ENCODE assay signal across 8 cellular contexts in genomic region chr3:50519471-50520089, GRCh38. TPM values are rescaled to one million over a fixed set of nuclear protein-coding genes. Genes with fewer than 3 reads are reported as not detected.
DNase-seq lines count a peak whose midpoint lies in the region; ATAC-seq and TF ChIP-seq lines count a peak whose summit lies in the region.

No MANE protein-coding gene starts in this region.

- peak; percentile 40 for DNase-seq in NK-92 treated with Interleukin-12 subunit alpha and Interleukin-12 subunit beta, amount 100 ng/mL, for 24 hours (lab: John Stamatoyannopoulos, UW)
- DNase-seq in NK-92 (lab: John Stamatoyannopoulos, UW; ENCODE audit: unreplicated experiment) (no peak), NCI-H1092 treated with DMSO at 0.1 percent for 48 hours (lab: John Stamatoyannopoulos, UW) (peak; percentile 61), WERI-Rb-1 (peak; percentile 91), MCF 10A (ENCODE audit: unreplicated experiment) (peak; percentile 61), left colon (peak; percentile 56 to 76), globus pallidus (ENCODE audit: low spot score) (no peak)
- peak; percentile 53 to 74 (median 57) for DNase-seq in stimulated activated CD4-positive, alpha-beta T cell treated with anti-CD3 and anti-CD28 coated beads, TNF-alpha, amount 100 ng/mL, for 24 hours (ENCODE audit: low read depth in 3 of 3)

- no peaks in the 10 kb centered on the region for H3K9me3 Mint-ChIP-seq in MCF 10A (ENCODE audit: unreplicated experiment)

- no peak overlapping the region for H3K4me3 ChIP-seq in WERI-Rb-1 (ENCODE audit: low read depth, low read length)

- no TSS peak for BruUV-seq in MCF 10A (replicated peaks; lab: Mats Ljungman, UMichigan)

- no peak overlapping the region for H3K4me3 Mint-ChIP-seq in MCF 10A (ENCODE audit: unreplicated experiment)

- peaks cover 39% of the 10 kb centered on the region for H3K27me3 Mint-ChIP-seq in MCF 10A (ENCODE audit: insufficient read depth, unreplicated experiment)

- no peaks in the 10 kb centered on the region for H3K4me1 Mint-ChIP-seq in MCF 10A (ENCODE audit: insufficient read depth, unreplicated experiment)

- POLR2A ChIA-PET in MCF 10A (lab: Yijun Ruan, JAX): no interaction called here

- H3K9me3 ChIP-seq in WERI-Rb-1 (ENCODE audit: severe bottlenecking): no peaks in the 10 kb centered on the region

- no peaks in the 10 kb centered on the region for H3K36me3 Mint-ChIP-seq in MCF 10A (ENCODE audit: insufficient read depth, unreplicated experiment)

- H3K27me3 ChIP-seq in WERI-Rb-1 (ENCODE audit: insufficient read depth, low read depth, severe bottlenecking): no peaks in the 10 kb centered on the region

- peak; percentile 82 for ATAC-seq in left colon

- no peak overlapping the region for H3K27ac Mint-ChIP-seq in MCF 10A (ENCODE audit: low read depth, unreplicated experiment)

- H3K36me3 ChIP-seq in WERI-Rb-1: no peaks in the 10 kb centered on the region

- TF ChIP-seq CTCF in WERI-Rb-1 (IDR thresholded peaks at IDR 0.05; ENCODE audit: low read depth, low read length): peak; percentile 98
- peak; percentile 86 for TF ChIP-seq CTCF in MCF 10A (IDR thresholded peaks at IDR 0.05; ENCODE audit: unreplicated experiment)

- peak overlapping the region; percentile 79 for H3K27ac ChIP-seq in WERI-Rb-1

- intact Hi-C loops in MCF 10A (cut with micrococcal nuclease): loop anchor here (1.0 to 2.0 kb wide), 3 partner anchors 23 to 95 kb away; no protein-coding TSS in a partner anchor
- intact Hi-C loops in left colon (cut with DNase I, micrococcal nuclease): no loop called here

- CTCF ChIA-PET in MCF 10A (lab: Yijun Ruan, JAX): interaction anchor here (0.8 to 2.5 kb wide), 11 partner anchors 10 to 148 kb away, joined by 3 to 14 read pairs (median 5); no protein-coding TSS in a partner anchor

RNA-seq across cellular contexts. Expression of gene CACNA2D2, which starts 16.1 kb away (rescaled TPM):
- total RNA-seq in MCF 10A (2022) (not detected in 2 replicates), left colon (1 to 10 TPM; 1.9 to 3.2 TPM)

RNA-seq across cellular contexts. Expression of gene C3orf18, which starts 48.0 kb away (rescaled TPM):
- total RNA-seq in MCF 10A (2022) (1.3 and 1.9 TPM in 2 replicates), left colon (1 to 10 TPM; 2.1 to 2.8 TPM)

RNA-seq across cellular contexts. Expression of gene HEMK1, which starts 49.7 kb away (rescaled TPM):
- total RNA-seq in MCF 10A (2022): 19.9 and 23.8 TPM in 2 replicates
- 10 to 100 TPM; 21.9 to 24.8 TPM for total RNA-seq in left colon

Comparison
In these comparisons a context has a peak if more than half of its experiments do, and no peak if none do; other contexts are left out.
1. DNase-seq: peak in NK-92 treated with Interleukin-12 subunit alpha and Interleukin-12 subunit beta, amount 100 ng/mL, for 24 hours (single experiment), NCI-H1092 treated with DMSO at 0.1 percent for 48 hours (single experiment), WERI-Rb-1 (single experiment), MCF 10A (single experiment), left colon (2 of 2) and stimulated activated CD4-positive, alpha-beta T cell treated with anti-CD3 and anti-CD28 coated beads, TNF-alpha, amount 100 ng/mL, for 24 hours (3 of 3); none in NK-92 (single experiment) and globus pallidus (single experiment).